28 cellular contexts compared by ENCODE assay signal in genomic region chr6:39256294-39256693, GRCh38. TPM values are rescaled to one million over a fixed set of nuclear protein-coding genes. Genes with fewer than 3 reads are reported as not detected.
DNase-seq lines count a peak whose midpoint lies in the region; ATAC-seq, FAIRE-seq and TF ChIP-seq lines count a peak whose summit lies in the region.
"Had no signal": no experiment of that assay in that cellular context is flagged by ENCODE, and none has a peak within 500 bp of the region (broad histone marks: within the 10 kb centered on the region; RNA-seq: fewer than 3 reads in every experiment).

No MANE protein-coding gene starts in this region.

- no peak for DNase-seq in activated CD4-positive, alpha-beta T cell treated with anti-CD3 and anti-CD28 coated beads for 36 hours
- no peak for DNase-seq in activated CD4-positive, alpha-beta T cell treated with anti-CD3 and anti-CD28 coated beads, Interleukin-2, amount 10 ng/mL, durations not matched to agents 7 days and 5 days
- peak; percentile 53 for DNase-seq in H9
- DNase-seq in H1 (ENCODE audit: low read depth in 1 of 2, low spot score in 2 of 2): peak in 1 of 2 experiments; percentile 21
- DNase-seq in mesendoderm: peak; percentile 47
- no peak for DNase-seq in GM10266 (ENCODE audit: extremely low spot score)
- DNase-seq in ovary: no peak
- DNase-seq: BE2C; Caco-2; CD4-positive, CD25-positive, alpha-beta regulatory T cell; DMS153; EL; GM23248; Karpas-422; MG63; NCI-H1048; NCI-H146; NCI-H2081; NCI-H446; NCI-H774; SHP77 had no signal

- no peak overlapping the region for H3K14ac ChIP-seq in H9 (ENCODE audit: insufficient read depth, low read length)
- no peak overlapping the region for H3K14ac ChIP-seq in H1 (ENCODE audit: insufficient read length)

- H3K27me3 Mint-ChIP-seq in activated CD4-positive, alpha-beta T cell treated with anti-CD3 and anti-CD28 coated beads for 36 hours: peaks cover 10% of the 10 kb centered on the region
- H3K27me3 Mint-ChIP-seq in activated CD4-positive, alpha-beta T cell treated with anti-CD3 and anti-CD28 coated beads, Interleukin-2, amount 10 ng/mL, durations not matched to agents 7 days and 5 days: peaks cover 29% of the 10 kb centered on the region
- H3K27me3 Mint-ChIP-seq in H9 (ENCODE audit: low read depth): peaks cover 2% of the 10 kb centered on the region; the same call in 1 of the 2 replicates

- H2BK15ac ChIP-seq in H9 (ENCODE audit: low read depth, low read length): no peak overlapping the region
- H2BK15ac ChIP-seq in H1 (ENCODE audit: low read length): peak overlapping the region; percentile 81; the same call in 1 of the 2 replicates
- no peak overlapping the region for H2BK15ac ChIP-seq in mesendoderm (replicated peaks; ENCODE audit: low read depth)

- H3K4me2 ChIP-seq in H9 (ENCODE audit: insufficient read depth, insufficient read length, low read length) (peak overlapping the region; percentile 22), H1 (ENCODE audit: insufficient read depth in 1 of 2, low read depth in 2 of 2, low read length in 2 of 2) (0 out of 4 replicates have a peak overlapping the region, but pooled peaks of 1 of the 2 experiments have one; percentile 12), mesendoderm (ENCODE audit: low read length) (no peak overlapping the region)

- H3K4me3 ChIP-seq in H1 (ENCODE audit: extremely low read depth in 1 of 4, insufficient read depth in 2 of 4, low read depth in 3 of 4, low read length in 4 of 4) (no peak overlapping the region), mesendoderm (ENCODE audit: low read length) (no peak overlapping the region), ovary (no peak overlapping the region)
- H3K4me3 ChIP-seq: GM23248, MG63, SK-N-MC had no signal

- no peaks in the 10 kb centered on the region for H3K79me1 ChIP-seq in H9 (ENCODE audit: insufficient read depth, low read depth, low read length, poor library complexity, severe bottlenecking)
- H3K79me1 ChIP-seq in H1 (ENCODE audit: low read depth, low read length): no peaks in the 10 kb centered on the region
- no peaks in the 10 kb centered on the region for H3K79me1 ChIP-seq in mesendoderm (ENCODE audit: low read length)

- H4K8ac ChIP-seq in H9 (replicated peaks; ENCODE audit: insufficient read length, low read depth, low read length) (no peak overlapping the region), H1 (ENCODE audit: extremely low read depth, insufficient read depth, low read length) (no peak overlapping the region), mesendoderm (ENCODE audit: low read depth, low read length) (no peak overlapping the region)

- H3K23ac ChIP-seq in H9 (ENCODE audit: insufficient read length, low read depth, low read length) (no peak overlapping the region), H1 (ENCODE audit: insufficient read length) (no peak overlapping the region), mesendoderm (ENCODE audit: low read length) (no peak overlapping the region)

- WGBS in H9 (ENCODE audit: extremely low coverage, insufficient read length, low lambda C conversion rate): no CpG with 5 or more reads among the region's 2 CpGs
- WGBS in H1 (ENCODE audit: extremely low coverage in 1 of 2, insufficient coverage in 1 of 2, insufficient read length in 1 of 2, insufficient replicate concordance in 2 of 2, low coverage in 1 of 2, low lambda C conversion rate in 2 of 2, missing lambda C conversion rate in 1 of 2), 2 experiments: 60% methylated on average over 2 of the region's 2 CpGs; no CpG with 5 or more reads in 1 of the 2 experiments
- WGBS in mesendoderm (ENCODE audit: extremely low coverage, insufficient coverage, low lambda C conversion rate): no CpG with 5 or more reads among the region's 2 CpGs
- 78 to 82% (median 79%) methylated on average over 2 of the region's 2 CpGs for WGBS in ovary, 3 donors

- H2AFZ ChIP-seq in H9 (ENCODE audit: low read length): no peak overlapping the region
- peak overlapping the region; percentile 1; the same call in 1 of the 2 replicates for H2AFZ ChIP-seq in H1 (ENCODE audit: low read length)
- H2AFZ ChIP-seq: GM23248 had no signal

- H2BK20ac ChIP-seq in H9 (ENCODE audit: low read depth, low read length, poor library complexity, severe bottlenecking): no peak overlapping the region
- 0 out of 2 replicates have a peak overlapping the region, but pooled peaks have one; percentile 61 for H2BK20ac ChIP-seq in H1 (ENCODE audit: low read length)

- peaks cover 4% of the 10 kb centered on the region for H3K9me3 Mint-ChIP-seq in activated CD4-positive, alpha-beta T cell treated with anti-CD3 and anti-CD28 coated beads for 36 hours (ENCODE audit: low read depth)
- H3K9me3 Mint-ChIP-seq in activated CD4-positive, alpha-beta T cell treated with anti-CD3 and anti-CD28 coated beads, Interleukin-2, amount 10 ng/mL, durations not matched to agents 7 days and 5 days: peaks cover 12% of the 10 kb centered on the region
- H3K9me3 Mint-ChIP-seq in H9: peaks cover 10 to 11% of the 10 kb centered on the region in 2 experiments
- H3K9me3 Mint-ChIP-seq: CD4-positive, CD25-positive, alpha-beta regulatory T cell had no signal

- CTCF ChIA-PET in activated CD4-positive, alpha-beta T cell treated with anti-CD3 and anti-CD28 coated beads for 36 hours (lab: Charles Lee): interaction anchor here (0.6 to 0.9 kb wide), 2 partner anchors 26 to 65 kb away, joined by 3 read pairs; no protein-coding TSS in a partner anchor
- CTCF ChIA-PET in activated CD4-positive, alpha-beta T cell treated with anti-CD3 and anti-CD28 coated beads, Interleukin-2, amount 10 ng/mL, durations not matched to agents 7 days and 5 days (lab: Charles Lee): interaction anchor here (1.1 kb wide), 2 partner anchors 16 to 28 kb away, joined by 3 read pairs; no protein-coding TSS in a partner anchor
- CTCF ChIA-PET in H1 (lab: Charles Lee; ENCODE audit: partially characterized antibody): interaction anchor here (0.9 to 2.6 kb wide), 11 partner anchors 8 to 91 kb away, joined by 3 to 13 read pairs (median 6); no protein-coding TSS in a partner anchor

- ATAC-seq in activated CD4-positive, alpha-beta T cell treated with anti-CD3 and anti-CD28 coated beads for 36 hours: peak; percentile 57
- ATAC-seq in HG02973 (IDR thresholded peaks at IDR 0.05; ENCODE audit: unreplicated experiment): no peak

- H3K4ac ChIP-seq in H9 (ENCODE audit: low read depth, low read length) (no peak overlapping the region), H1 (replicated peaks; ENCODE audit: insufficient read length, low read depth, low read length) (no peak overlapping the region), mesendoderm (ENCODE audit: low read depth, low read length) (no peak overlapping the region)

- no peak overlapping the region for H3K18ac ChIP-seq in H9 (ENCODE audit: insufficient read length, low read depth, low read length)
- no peak overlapping the region for H3K18ac ChIP-seq in H1 (ENCODE audit: extremely low read depth, low read length)
- no peak overlapping the region for H3K18ac ChIP-seq in mesendoderm (ENCODE audit: low read length)

- no peak overlapping the region for H4K5ac ChIP-seq in H9 (ENCODE audit: insufficient read length, low read depth, low read length)
- no peak overlapping the region for H4K5ac ChIP-seq in H1 (ENCODE audit: insufficient read length, low read depth, low read length)
- no peak overlapping the region for H4K5ac ChIP-seq in mesendoderm (ENCODE audit: low read length)

- H2BK12ac ChIP-seq in H9 (ENCODE audit: insufficient read length, low read depth, low read length): no peak overlapping the region
- no peak overlapping the region for H2BK12ac ChIP-seq in H1 (ENCODE audit: low read depth, low read length)

- H4K91ac ChIP-seq in H9 (ENCODE audit: insufficient read length, low read depth, low read length): no peak overlapping the region
- H4K91ac ChIP-seq in H1 (replicated peaks; ENCODE audit: insufficient read length, low read length): no peak overlapping the region

- FAIRE-seq in H1 (lab: Jason Lieb, UNC): peak; percentile 32
- FAIRE-seq: A204.1, GM12892, GM18507, RCC 7860 had no signal

- H3K23me2 ChIP-seq in H9 (ENCODE audit: insufficient read length, low read depth, low read length, poor library complexity, severe bottlenecking) (no peaks in the 10 kb centered on the region), H1 (ENCODE audit: low read depth, low read length) (no peaks in the 10 kb centered on the region)

- TF ChIP-seq RAD21 in H1 (IDR thresholded peaks at IDR 0.05 in 1 of 2, conservative IDR thresholded peaks at IDR 0.05 in 1 of 2; ENCODE audit: low read depth in 2 of 2, low read length in 2 of 2): no peak

- H3K27ac ChIP-seq in H9 (ENCODE audit: insufficient read length, low read depth, low read length): no peak overlapping the region
- H3K27ac ChIP-seq in H1 (ENCODE audit: low read depth, low read length): no peak overlapping the region
- no peak overlapping the region for H3K27ac ChIP-seq in mesendoderm (ENCODE audit: low read depth, low read length)
- no peak overlapping the region for H3K27ac ChIP-seq in ovary
- H3K27ac ChIP-seq: GM23248, SK-N-MC had no signal

- TF ChIP-seq EP300 in H1 (IDR thresholded peaks at IDR 0.05; ENCODE audit: borderline replicate concordance in 1 of 2, low read depth in 2 of 2, low read length in 2 of 2) (no peak), ovary (IDR thresholded peaks at IDR 0.05) (no peak)

- H3K56ac ChIP-seq in H9 (ENCODE audit: insufficient read length, low read depth, low read length): no peak overlapping the region
- no peak overlapping the region for H3K56ac ChIP-seq in H1 (replicated peaks; ENCODE audit: insufficient read length, low read depth, low read length)
- no peak overlapping the region for H3K56ac ChIP-seq in mesendoderm (ENCODE audit: low read length)

- no peak overlapping the region for H3K27ac Mint-ChIP-seq in activated CD4-positive, alpha-beta T cell treated with anti-CD3 and anti-CD28 coated beads for 36 hours
- H3K27ac Mint-ChIP-seq in activated CD4-positive, alpha-beta T cell treated with anti-CD3 and anti-CD28 coated beads, Interleukin-2, amount 10 ng/mL, durations not matched to agents 7 days and 5 days: no peak overlapping the region
- H3K27ac Mint-ChIP-seq in H9: peak overlapping the region in 1 of 3 experiments; percentile 55; a peak in 3 of 7 replicates

- no peaks in the 10 kb centered on the region for H3K36me3 ChIP-seq in H1 (ENCODE audit: control insufficient read depth in 2 of 4, insufficient read depth in 4 of 4, low read length in 3 of 4)
- no peaks in the 10 kb centered on the region for H3K36me3 ChIP-seq in mesendoderm (ENCODE audit: control insufficient read depth, insufficient read depth, low read length)
- H3K36me3 ChIP-seq in ovary: no peaks in the 10 kb centered on the region
- H3K36me3 ChIP-seq: BE2C, MG63 had no signal

- H3K79me2 ChIP-seq in H9 (ENCODE audit: insufficient read depth, low read length): no peaks in the 10 kb centered on the region
- H3K79me2 ChIP-seq in H1 (ENCODE audit: control insufficient read depth in 1 of 2, insufficient read depth in 2 of 2, low read length in 2 of 2): no peaks in the 10 kb centered on the region
- no peaks in the 10 kb centered on the region for H3K79me2 ChIP-seq in mesendoderm (ENCODE audit: control insufficient read depth, insufficient read depth, low read length)

- peaks cover 2% of the 10 kb centered on the region for H3K4me1 Mint-ChIP-seq in activated CD4-positive, alpha-beta T cell treated with anti-CD3 and anti-CD28 coated beads for 36 hours
- H3K4me1 Mint-ChIP-seq in activated CD4-positive, alpha-beta T cell treated with anti-CD3 and anti-CD28 coated beads, Interleukin-2, amount 10 ng/mL, durations not matched to agents 7 days and 5 days: no peaks in the 10 kb centered on the region
- peaks cover 29 to 32% of the 10 kb centered on the region in 2 experiments for H3K4me1 Mint-ChIP-seq in H9
- H3K4me1 Mint-ChIP-seq: CD4-positive, CD25-positive, alpha-beta regulatory T cell had no signal

- no peaks in the 10 kb centered on the region for H3K36me3 Mint-ChIP-seq in activated CD4-positive, alpha-beta T cell treated with anti-CD3 and anti-CD28 coated beads for 36 hours (ENCODE audit: low read depth)
- no peaks in the 10 kb centered on the region for H3K36me3 Mint-ChIP-seq in activated CD4-positive, alpha-beta T cell treated with anti-CD3 and anti-CD28 coated beads, Interleukin-2, amount 10 ng/mL, durations not matched to agents 7 days and 5 days (ENCODE audit: low read depth)
- peaks cover 0 to 12% (median 0%) of the 10 kb centered on the region in 3 experiments; a peak in 2 of 7 replicates for H3K36me3 Mint-ChIP-seq in H9 (ENCODE audit: insufficient read depth in 1 of 3, low read depth in 3 of 3)
- H3K36me3 Mint-ChIP-seq: CD4-positive, CD25-positive, alpha-beta regulatory T cell had no signal

- TF ChIP-seq CTCF in H9 (conservative IDR thresholded peaks at IDR 0.05) (no peak), H1 (IDR thresholded peaks at IDR 0.05; ENCODE audit: control extremely low read depth in 1 of 3, insufficient read depth in 1 of 3, low read depth in 1 of 3, low read length in 3 of 3) (no peak), GM10266 (IDR thresholded peaks at IDR 0.05; ENCODE audit: control insufficient read depth, insufficient read depth, low read depth, missing control alignments) (no peak), ovary (IDR thresholded peaks at IDR 0.05) (no peak)

- no peak for TF ChIP-seq POLR2A in H1 (IDR thresholded peaks at IDR 0.05; ENCODE audit: control extremely low read depth in 1 of 2, low read depth in 2 of 2, low read length in 2 of 2)
- no peak for TF ChIP-seq POLR2A in ovary (IDR thresholded peaks at IDR 0.05)

- no peak overlapping the region for H2AK5ac ChIP-seq in H9 (ENCODE audit: insufficient read length, low read length)
- H2AK5ac ChIP-seq in H1 (ENCODE audit: low read depth, low read length): no peak overlapping the region
- H2AK5ac ChIP-seq in mesendoderm (ENCODE audit: low read length): no peak overlapping the region

- intact Hi-C loops in activated CD4-positive, alpha-beta T cell treated with anti-CD3 and anti-CD28 coated beads for 36 hours (cut with DNase I, micrococcal nuclease): no loop called here
- intact Hi-C loops in ovary (cut with DNase I): no loop called here

- H3K4me1 ChIP-seq in H9 (ENCODE audit: insufficient read depth, low read length): peaks cover 5% of the 10 kb centered on the region; the same call in 1 of the 2 replicates
- H3K4me1 ChIP-seq in H1 (replicated peaks in 1 of 4; ENCODE audit: control insufficient read depth in 3 of 4, insufficient read depth in 4 of 4, low read length in 3 of 4): peaks cover 0 to 11% (median 4%) of the 10 kb centered on the region in 4 experiments; a peak in 3 of 7 replicates
- peaks cover 3% of the 10 kb centered on the region for H3K4me1 ChIP-seq in mesendoderm (ENCODE audit: control insufficient read depth, low read depth, low read length)
- no peaks in the 10 kb centered on the region for H3K4me1 ChIP-seq in ovary (ENCODE audit: insufficient read depth)
- H3K4me1 ChIP-seq: BE2C, Caco-2 had no signal

- H3T11ph ChIP-seq in H9 (ENCODE audit: low read length): no peak overlapping the region

- no peak overlapping the region for H3K9ac ChIP-seq in H9 (ENCODE audit: extremely low read depth, insufficient read length, low read length)
- no peak overlapping the region for H3K9ac ChIP-seq in H1 (replicated peaks in 1 of 4; ENCODE audit: extremely low read depth in 1 of 4, low read depth in 3 of 4, low read length in 3 of 4)
- H3K9ac ChIP-seq in mesendoderm (ENCODE audit: low read length): no peak overlapping the region
- H3K9ac ChIP-seq: GM23248 had no signal

- POLR2A ChIA-PET in activated CD4-positive, alpha-beta T cell treated with anti-CD3 and anti-CD28 coated beads for 36 hours (lab: Charles Lee): interaction anchor here (0.6 kb wide), 1 partner anchor 128 kb away, joined by 8 read pairs; no protein-coding TSS in a partner anchor
- POLR2A ChIA-PET in activated CD4-positive, alpha-beta T cell treated with anti-CD3 and anti-CD28 coated beads, Interleukin-2, amount 10 ng/mL, durations not matched to agents 7 days and 5 days (lab: Charles Lee): no interaction called here
- POLR2A ChIA-PET in H1 (lab: Charles Lee; ENCODE audit: partially characterized antibody): interaction anchor here (0.7 to 1.6 kb wide), 3 partner anchors 23 to 27 kb away, joined by 4 to 8 read pairs (median 4); partner anchors contain the start of gene KCNK5

- no peaks in the 10 kb centered on the region for H3K27me3 ChIP-seq in H9 (ENCODE audit: insufficient read depth, low read length)
- H3K27me3 ChIP-seq in H1 (replicated peaks in 1 of 4; ENCODE audit: control insufficient read depth in 3 of 4, extremely low read depth in 1 of 4, insufficient read depth in 3 of 4, low read length in 3 of 4): no peaks in the 10 kb centered on the region
- H3K27me3 ChIP-seq in mesendoderm (ENCODE audit: insufficient read depth, low read length, poor library complexity): no peaks in the 10 kb centered on the region
- H3K27me3 ChIP-seq in ovary: no peaks in the 10 kb centered on the region
- H3K27me3 ChIP-seq: MG63 had no signal

- H3K9me3 ChIP-seq in H9 (ENCODE audit: control insufficient read depth, low read depth, low read length) (peaks cover 9% of the 10 kb centered on the region), H1 (ENCODE audit: insufficient read depth in 2 of 2, low read depth in 1 of 2, low read length in 1 of 2) (peaks cover 5 to 6% of the 10 kb centered on the region in 2 experiments; a peak in 1 of 4 replicates), ovary (no peaks in the 10 kb centered on the region)
- H3K9me3 ChIP-seq: BE2C, Caco-2, MG63 had no signal

- H2BK5ac ChIP-seq in H9 (ENCODE audit: insufficient read length, low read length) (no peak overlapping the region), H1 (ENCODE audit: low read depth, low read length) (no peak overlapping the region), mesendoderm (ENCODE audit: low read length) (no peak overlapping the region)

- no peak overlapping the region for H2BK120ac ChIP-seq in H9 (ENCODE audit: low read depth, low read length, poor library complexity, severe bottlenecking)
- H2BK120ac ChIP-seq in H1 (replicated peaks; ENCODE audit: low read depth, low read length): no peak overlapping the region
- no peak overlapping the region for H2BK120ac ChIP-seq in mesendoderm (ENCODE audit: low read depth, low read length)

- no peaks in the 10 kb centered on the region for H4K20me1 ChIP-seq in H9 (ENCODE audit: control insufficient read depth, insufficient read depth, insufficient read length)
- no peaks in the 10 kb centered on the region for H4K20me1 ChIP-seq in H1 (replicated peaks in 1 of 2; ENCODE audit: control insufficient read depth in 1 of 2, insufficient read depth in 2 of 2, low read length in 2 of 2)

- H3K4me3 Mint-ChIP-seq in activated CD4-positive, alpha-beta T cell treated with anti-CD3 and anti-CD28 coated beads for 36 hours: no peak overlapping the region
- H3K4me3 Mint-ChIP-seq in activated CD4-positive, alpha-beta T cell treated with anti-CD3 and anti-CD28 coated beads, Interleukin-2, amount 10 ng/mL, durations not matched to agents 7 days and 5 days: no peak overlapping the region
- H3K4me3 Mint-ChIP-seq in H9: no peak overlapping the region
- H3K4me3 Mint-ChIP-seq: CD4-positive, CD25-positive, alpha-beta regulatory T cell had no signal

RNA-seq across cellular contexts. Expression of gene KCNK5, which starts 27.0 kb away (rescaled TPM):
- 10 to 100 TPM; 12.7 to 15.8 TPM for total RNA-seq in activated CD4-positive, alpha-beta T cell treated with anti-CD3 and anti-CD28 coated beads for 36 hours
- total RNA-seq in activated CD4-positive, alpha-beta T cell treated with anti-CD3 and anti-CD28 coated beads, Interleukin-2, amount 10 ng/mL, durations not matched to agents 7 days and 5 days: 1 to 10 TPM; 4.2 to 4.8 TPM
- total RNA-seq in H9 (2021) (30.0 and 31.8 TPM in 2 replicates), ovary (1 to 10 TPM; 5.6 to 9.8 (median 7.9) TPM)
- total RNA-seq in H1 (2021; fragmentation: NEBNext Ultra II Directional; extraction: Animal tissue kit (Norgen Biotek cat#: 25700)): 42.2 and 44.3 TPM in 2 replicates
- polyA plus RNA-seq in H1 (2011; rRNA removed) (20.9 and 29.7 TPM in 2 replicates), ovary (10 to 100 TPM in 1 of 2 donors, 1 to 10 TPM in 1; 1.9 to 15.2 TPM)
- polyA plus RNA-seq in H1 (2011; cell fraction: cytosol; rRNA removed): 24.8 TPM
- 31.8 TPM for polyA plus RNA-seq in H1 (2011; cell fraction: nucleus; rRNA removed)
- 31.4 to 37.5 TPM (median 35.7 TPM) in 4 replicates for polyA plus RNA-seq in H1 (2012, experiment 1 of 2)
- 37.4 TPM for polyA plus RNA-seq in H1 (2012, experiment 2 of 2)
- polyA plus RNA-seq in H1 (2013, experiment 1 of 2): 41.6 TPM
- polyA plus RNA-seq in H1 (2013, experiment 2 of 2): 43.7 TPM
- 35.0 and 38.1 TPM in 2 replicates for polyA minus RNA-seq in H1 (2011; rRNA and poly(A)+ RNA removed)
- polyA minus RNA-seq in H1 (2011; cell fraction: cytosol; rRNA and poly(A)+ RNA removed): 28.0 TPM
- polyA minus RNA-seq in H1 (2011; cell fraction: nucleus; rRNA and poly(A)+ RNA removed): 27.0 TPM
- 8.2 TPM for polyA plus RNA-seq in mesendoderm (2013, experiment 1 of 2)
- polyA plus RNA-seq in mesendoderm (2013, experiment 2 of 2): 8.3 TPM
- total RNA-seq: GM23248, OCI-LY7 had no signal
- polyA plus RNA-seq: GM23248 had no signal

RNA-seq across cellular contexts. Expression of gene KCNK17, which starts 57.9 kb away (rescaled TPM):
- total RNA-seq in activated CD4-positive, alpha-beta T cell treated with anti-CD3 and anti-CD28 coated beads for 36 hours: not detected
- total RNA-seq in activated CD4-positive, alpha-beta T cell treated with anti-CD3 and anti-CD28 coated beads, Interleukin-2, amount 10 ng/mL, durations not matched to agents 7 days and 5 days: not detected
- 1.2 and 1.3 TPM in 2 replicates for total RNA-seq in H9 (2021)
- total RNA-seq in H1 (2021; fragmentation: NEBNext Ultra II Directional; extraction: Animal tissue kit (Norgen Biotek cat#: 25700)): 2.9 and 3.0 TPM in 2 replicates
- 3.4 and 3.8 TPM in 2 replicates for polyA plus RNA-seq in H1 (2011; rRNA removed)
- 3.5 TPM for polyA plus RNA-seq in H1 (2011; cell fraction: cytosol; rRNA removed)
- 8.8 TPM for polyA plus RNA-seq in H1 (2011; cell fraction: nucleus; rRNA removed)
- 3.5 to 5.5 TPM (median 4.0 TPM) in 4 replicates for polyA plus RNA-seq in H1 (2012, experiment 1 of 2)
- 2.8 TPM for polyA plus RNA-seq in H1 (2012, experiment 2 of 2)
- polyA plus RNA-seq in H1 (2013, experiment 1 of 2): 3.1 TPM
- polyA plus RNA-seq in H1 (2013, experiment 2 of 2): 3.1 TPM
- 1.2 and 2.0 TPM in 2 replicates for polyA minus RNA-seq in H1 (2011; rRNA and poly(A)+ RNA removed)
- 2.1 TPM for polyA minus RNA-seq in H1 (2011; cell fraction: cytosol; rRNA and poly(A)+ RNA removed)
- polyA minus RNA-seq in H1 (2011; cell fraction: nucleus; rRNA and poly(A)+ RNA removed): 3.5 TPM
- 0.81 TPM for polyA plus RNA-seq in mesendoderm (2013, experiment 1 of 2)
- polyA plus RNA-seq in mesendoderm (2013, experiment 2 of 2): 1.0 TPM
- total RNA-seq in ovary: under 1 TPM in 2 of 7 donors, not detected in 5; 0.13 to 0.57 TPM
- 1 to 10 TPM in 1 of 2 donors, under 1 TPM in 1; 0.08 to 1.0 TPM for polyA plus RNA-seq in ovary
- total RNA-seq: Caco-2; CD4-positive, CD25-positive, alpha-beta regulatory T cell; GM23248; OCI-LY7 had no signal
- polyA plus RNA-seq: CD4-positive, CD25-positive, alpha-beta regulatory T cell; GM23248 had no signal

Comparison
In these comparisons a context has a peak if more than half of its experiments do, and no peak if none do; other contexts are left out.
1. DNase-seq: peak in H9 (single experiment) and mesendoderm (single experiment); none in activated CD4-positive, alpha-beta T cell treated with anti-CD3 and anti-CD28 coated beads for 36 hours (single experiment), activated CD4-positive, alpha-beta T cell treated with anti-CD3 and anti-CD28 coated beads, Interleukin-2, amount 10 ng/mL, durations not matched to agents 7 days and 5 days (single experiment), GM10266 (single experiment) and ovary (0 of 5).